Comparison of ENCODE assay signal across 8 cellular contexts in genomic region chr11:72081184-72081644, GRCh38. TPM values are rescaled to one million over a fixed set of nuclear protein-coding genes. Genes with fewer than 3 reads are reported as not detected.
DNase-seq lines count a peak whose midpoint lies in the region; ATAC-seq, FAIRE-seq and TF ChIP-seq lines count a peak whose summit lies in the region.

No MANE protein-coding gene starts in this region.

- peak overlapping the region; percentile 96 for H2AFZ ChIP-seq in keratinocyte (ENCODE audit: control insufficient read depth, low read length)

- H3K27ac ChIP-seq in keratinocyte (ENCODE audit: control insufficient read depth, insufficient read depth, low read length) (peak overlapping the region; percentile 90), subcutaneous abdominal adipose tissue (ENCODE audit: low read depth, low read length) (peak overlapping the region; percentile 92)

- H3K27me3 Mint-ChIP-seq in T-helper 2 cell treated with Interferon-gamma antibody and Interleukin-4, amounts not matched to agents 5 μg/mL and 100 μg/mL, for 36 hours (ENCODE audit: low read depth), result no peaks in the 10 kb centered on the region
- no peaks in the 10 kb centered on the region for H3K27me3 Mint-ChIP-seq in activated naive CD8-positive, alpha-beta T cell treated with anti-CD3 and anti-CD28 coated beads, Interleukin-2, amount 10 ng/mL, durations not matched to agents 7 days and 5 days

- H3K4me3 Mint-ChIP-seq in T-helper 2 cell treated with Interferon-gamma antibody and Interleukin-4, amounts not matched to agents 5 μg/mL and 100 μg/mL, for 36 hours, result peak overlapping the region; percentile 92
- peak overlapping the region; percentile 87 for H3K4me3 Mint-ChIP-seq in activated naive CD8-positive, alpha-beta T cell treated with anti-CD3 and anti-CD28 coated beads, Interleukin-2, amount 10 ng/mL, durations not matched to agents 7 days and 5 days

- dilution Hi-C loops in keratinocyte (cut with MboI; ENCODE audit: extremely low pct_ligation_motif_present, low sequenced_read_pairs), result no loop called here

- no peak for TF ChIP-seq CTCF in keratinocyte (optimal IDR thresholded peaks at IDR 0.05 in 1 of 3, IDR thresholded peaks at IDR 0.05 in 1 of 3, conservative IDR thresholded peaks at IDR 0.05 in 1 of 3; ENCODE audit: extremely low read depth in 1 of 3, insufficient read depth in 2 of 3, low read length in 3 of 3)

- peaks cover 16% of the 10 kb centered on the region for H3K36me3 Mint-ChIP-seq in T-helper 2 cell treated with Interferon-gamma antibody and Interleukin-4, amounts not matched to agents 5 μg/mL and 100 μg/mL, for 36 hours (ENCODE audit: low read depth)
- H3K36me3 Mint-ChIP-seq in activated naive CD8-positive, alpha-beta T cell treated with anti-CD3 and anti-CD28 coated beads, Interleukin-2, amount 10 ng/mL, durations not matched to agents 7 days and 5 days, result peaks cover 14% of the 10 kb centered on the region

- H3K4me1 ChIP-seq in keratinocyte (ENCODE audit: control insufficient read depth, extremely low read depth, insufficient read depth, low read length), result peaks cover 51% of the 10 kb centered on the region
- H3K4me1 ChIP-seq in subcutaneous abdominal adipose tissue (ENCODE audit: control insufficient read depth in 5 of 5, insufficient read depth in 5 of 5, low read length in 5 of 5), result peaks cover 0 to 27% (median 19%) of the 10 kb centered on the region in 5 donors

- H3K27ac Mint-ChIP-seq in T-helper 2 cell treated with Interferon-gamma antibody and Interleukin-4, amounts not matched to agents 5 μg/mL and 100 μg/mL, for 36 hours, result peak overlapping the region; percentile 90
- H3K27ac Mint-ChIP-seq in activated naive CD8-positive, alpha-beta T cell treated with anti-CD3 and anti-CD28 coated beads, Interleukin-2, amount 10 ng/mL, durations not matched to agents 7 days and 5 days, result peak overlapping the region; percentile 85

- POLR2A ChIA-PET in activated naive CD8-positive, alpha-beta T cell treated with anti-CD3 and anti-CD28 coated beads, Interleukin-2, amount 10 ng/mL, durations not matched to agents 7 days and 5 days (lab: Charles Lee), result interaction anchor here (0.6 to 1.9 kb wide), 6 partner anchors 9 to 354 kb away, joined by 3 to 10 read pairs (median 3); partner anchors contain the start of gene ANAPC15

- H3K27me3 ChIP-seq in keratinocyte (ENCODE audit: control insufficient read depth, extremely low read depth, insufficient read depth, low read length) (no peaks in the 10 kb centered on the region), subcutaneous abdominal adipose tissue (ENCODE audit: control insufficient read depth in 5 of 5, insufficient read depth in 4 of 5, low read length in 5 of 5) (no peaks in the 10 kb centered on the region)

- H3K9me3 ChIP-seq in keratinocyte (ENCODE audit: control insufficient read depth, low read depth, low read length), result no peaks in the 10 kb centered on the region
- H3K9me3 ChIP-seq in subcutaneous abdominal adipose tissue (ENCODE audit: control insufficient read depth in 5 of 5, low read length in 5 of 5), result no peaks in the 10 kb centered on the region

- FAIRE-seq in keratinocyte (lab: Jason Lieb, UNC), result no peak

- peaks cover 37% of the 10 kb centered on the region for H3K79me2 ChIP-seq in keratinocyte (ENCODE audit: control insufficient read depth, insufficient read depth, low read length)

- no peaks in the 10 kb centered on the region for H4K20me1 ChIP-seq in keratinocyte (ENCODE audit: control insufficient read depth, extremely low read depth, insufficient read depth, low read length)

- peak overlapping the region; percentile 89 for H3K4me2 ChIP-seq in keratinocyte (ENCODE audit: control insufficient read depth, extremely low read depth, insufficient read depth, low read depth, low read length)

- H3K4me3 ChIP-seq in keratinocyte (ENCODE audit: control insufficient read depth in 2 of 3, extremely low read depth in 1 of 3, insufficient read depth in 2 of 3, low read depth in 1 of 3, low read length in 3 of 3) (peak overlapping the region; percentile 62 to 73 (median 70)), subcutaneous abdominal adipose tissue (ENCODE audit: low read depth in 1 of 5, low read length in 5 of 5) (peak overlapping the region; percentile 71 to 87 (median 76))

- H3K9ac ChIP-seq in keratinocyte (ENCODE audit: control insufficient read depth, extremely low read depth, insufficient read depth, low read length) (peak overlapping the region; percentile 76), subcutaneous abdominal adipose tissue (ENCODE audit: low read length in 5 of 5) (peak overlapping the region; percentile 50 to 89 (median 81))

- no peaks in the 10 kb centered on the region for H3K9me3 Mint-ChIP-seq in T-helper 2 cell treated with Interferon-gamma antibody and Interleukin-4, amounts not matched to agents 5 μg/mL and 100 μg/mL, for 36 hours
- H3K9me3 Mint-ChIP-seq in activated naive CD8-positive, alpha-beta T cell treated with anti-CD3 and anti-CD28 coated beads, Interleukin-2, amount 10 ng/mL, durations not matched to agents 7 days and 5 days, result no peaks in the 10 kb centered on the region

- ATAC-seq in activated naive CD8-positive, alpha-beta T cell treated with anti-CD3 and anti-CD28 coated beads, Interleukin-2, amount 10 ng/mL, durations not matched to agents 7 days and 5 days (ENCODE audit: low read depth), result no peak
- ATAC-seq in GM18520 (IDR thresholded peaks at IDR 0.05; ENCODE audit: unreplicated experiment), result no peak

- DNase-seq in T-helper 2 cell treated with Interferon-gamma antibody and Interleukin-4, amounts not matched to agents 5 μg/mL and 100 μg/mL, for 36 hours (ENCODE audit: low spot score), result no peak
- no peak for DNase-seq in T-helper 2 cell
- DNase-seq in activated naive CD8-positive, alpha-beta T cell treated with anti-CD3 and anti-CD28 coated beads, Interleukin-2, amount 10 ng/mL, durations not matched to agents 7 days and 5 days, result no peak
- DNase-seq in keratinocyte (ENCODE audit: low read depth, low spot score), result no peak
- DNase-seq in DMS153 treated with DMSO at 0.1 percent for 48 hours (lab: John Stamatoyannopoulos, UW; ENCODE audit: unreplicated experiment), result no peak
- no peak for DNase-seq in superior temporal gyrus (ENCODE audit: extremely low spot score)

- no peaks in the 10 kb centered on the region for H3K36me3 ChIP-seq in keratinocyte (ENCODE audit: control insufficient read depth in 2 of 2, extremely low read depth in 1 of 2, insufficient read depth in 2 of 2, low read length in 2 of 2)
- H3K36me3 ChIP-seq in subcutaneous abdominal adipose tissue (ENCODE audit: control insufficient read depth in 5 of 5, insufficient read depth in 5 of 5, low read length in 5 of 5), result peaks cover 0 to 8% (median 2%) of the 10 kb centered on the region in 5 donors

- H3K4me1 Mint-ChIP-seq in T-helper 2 cell treated with Interferon-gamma antibody and Interleukin-4, amounts not matched to agents 5 μg/mL and 100 μg/mL, for 36 hours (ENCODE audit: low read depth), result peaks cover 44% of the 10 kb centered on the region
- peaks cover 51% of the 10 kb centered on the region for H3K4me1 Mint-ChIP-seq in activated naive CD8-positive, alpha-beta T cell treated with anti-CD3 and anti-CD28 coated beads, Interleukin-2, amount 10 ng/mL, durations not matched to agents 7 days and 5 days

- no peaks in the 10 kb centered on the region for H3K9me1 ChIP-seq in keratinocyte (ENCODE audit: control insufficient read depth, extremely low read depth, insufficient read depth, low read length)

RNA-seq across cellular contexts. Expression of gene LRRC51, which starts 0.6 kb away (rescaled TPM):
- total RNA-seq in activated naive CD8-positive, alpha-beta T cell treated with anti-CD3 and anti-CD28 coated beads, Interleukin-2, amount 10 ng/mL, durations not matched to agents 7 days and 5 days, result 1 to 10 TPM; 4.3 to 5.1 TPM
- polyA plus RNA-seq in keratinocyte, result 4.2 to 6.7 TPM (median 5.2 TPM) in 3 replicates
- polyA plus RNA-seq in keratinocyte (2011; ENCODE audit: low read depth), result 3.5 TPM
- polyA plus RNA-seq in keratinocyte (2011; cell fraction: cytosol; rRNA removed), result 3.3 and 4.0 TPM in 2 replicates
- 2.7 and 4.0 TPM in 2 replicates for polyA plus RNA-seq in keratinocyte (2011; cell fraction: nucleus; rRNA removed)
- polyA plus RNA-seq in keratinocyte (2012; ENCODE audit: low replicate concordance), result 2.3 and 6.0 TPM in 2 replicates
- 0.66 to 10.5 TPM (median 3.7 TPM) in 3 replicates for polyA minus RNA-seq in keratinocyte
- polyA minus RNA-seq in keratinocyte (2011; cell fraction: cytosol; rRNA and poly(A)+ RNA removed), result 3.1 TPM
- 0.74 and 1.6 TPM in 2 replicates for polyA minus RNA-seq in keratinocyte (2011; cell fraction: nucleus; rRNA and poly(A)+ RNA removed)

RNA-seq across cellular contexts. Expression of gene NUMA1, which starts 0.9 kb away (rescaled TPM):
- 100 to 1,000 TPM; 262 to 263 TPM for total RNA-seq in activated naive CD8-positive, alpha-beta T cell treated with anti-CD3 and anti-CD28 coated beads, Interleukin-2, amount 10 ng/mL, durations not matched to agents 7 days and 5 days
- 38.8 to 45.7 TPM (median 40.4 TPM) in 3 replicates for polyA plus RNA-seq in keratinocyte
- 26.5 TPM for polyA plus RNA-seq in keratinocyte (2011; ENCODE audit: low read depth)
- 24.7 and 32.8 TPM in 2 replicates for polyA plus RNA-seq in keratinocyte (2011; cell fraction: cytosol; rRNA removed)
- polyA plus RNA-seq in keratinocyte (2011; cell fraction: nucleus; rRNA removed), result 108 and 133 TPM in 2 replicates
- polyA plus RNA-seq in keratinocyte (2012; ENCODE audit: low replicate concordance), result 44.4 and 52.9 TPM in 2 replicates
- polyA minus RNA-seq in keratinocyte, result 89.8 to 255 TPM (median 101 TPM) in 3 replicates
- 46.2 TPM for polyA minus RNA-seq in keratinocyte (2011; cell fraction: cytosol; rRNA and poly(A)+ RNA removed)
- polyA minus RNA-seq in keratinocyte (2011; cell fraction: nucleus; rRNA and poly(A)+ RNA removed), result 82.2 and 105 TPM in 2 replicates

RNA-seq across cellular contexts. Expression of gene LAMTOR1, which starts 21.9 kb away (rescaled TPM):
- total RNA-seq in activated naive CD8-positive, alpha-beta T cell treated with anti-CD3 and anti-CD28 coated beads, Interleukin-2, amount 10 ng/mL, durations not matched to agents 7 days and 5 days, result 10 to 100 TPM; 65.6 to 70.5 TPM
- polyA plus RNA-seq in keratinocyte, result 88.5 to 151 TPM (median 131 TPM) in 3 replicates
- polyA plus RNA-seq in keratinocyte (2011; ENCODE audit: low read depth), result 8.6 TPM
- polyA plus RNA-seq in keratinocyte (2011; cell fraction: cytosol; rRNA removed), result 134 and 162 TPM in 2 replicates
- 63.4 and 68.9 TPM in 2 replicates for polyA plus RNA-seq in keratinocyte (2011; cell fraction: nucleus; rRNA removed)
- 82.4 and 135 TPM in 2 replicates for polyA plus RNA-seq in keratinocyte (2012; ENCODE audit: low replicate concordance)
- 210 to 319 TPM (median 261 TPM) in 3 replicates for polyA minus RNA-seq in keratinocyte
- 159 TPM for polyA minus RNA-seq in keratinocyte (2011; cell fraction: cytosol; rRNA and poly(A)+ RNA removed)
- 28.0 and 29.3 TPM in 2 replicates for polyA minus RNA-seq in keratinocyte (2011; cell fraction: nucleus; rRNA and poly(A)+ RNA removed)

RNA-seq across cellular contexts. Expression of gene TOMT, which starts 24.5 kb away (rescaled TPM):
- total RNA-seq in activated naive CD8-positive, alpha-beta T cell treated with anti-CD3 and anti-CD28 coated beads, Interleukin-2, amount 10 ng/mL, durations not matched to agents 7 days and 5 days, result not detected
- not detected in 3 replicates for polyA plus RNA-seq in keratinocyte
- not detected for polyA plus RNA-seq in keratinocyte (2011; ENCODE audit: low read depth)
- polyA plus RNA-seq in keratinocyte (2011; cell fraction: cytosol; rRNA removed), result not detected in 2 replicates
- polyA plus RNA-seq in keratinocyte (2011; cell fraction: nucleus; rRNA removed), result not detected in 2 replicates
- not detected in 2 replicates for polyA plus RNA-seq in keratinocyte (2012; ENCODE audit: low replicate concordance)
- polyA minus RNA-seq in keratinocyte, result not detected in 3 replicates
- polyA minus RNA-seq in keratinocyte (2011; cell fraction: cytosol; rRNA and poly(A)+ RNA removed), result not detected
- not detected in 2 replicates for polyA minus RNA-seq in keratinocyte (2011; cell fraction: nucleus; rRNA and poly(A)+ RNA removed)

RNA-seq across cellular contexts. Expression of gene ANAPC15, which starts 31.3 kb away (rescaled TPM):
- 10 to 100 TPM; 49.0 to 52.5 TPM for total RNA-seq in activated naive CD8-positive, alpha-beta T cell treated with anti-CD3 and anti-CD28 coated beads, Interleukin-2, amount 10 ng/mL, durations not matched to agents 7 days and 5 days
- 42.1 to 90.8 TPM (median 70.9 TPM) in 3 replicates for polyA plus RNA-seq in keratinocyte
- 32.4 TPM for polyA plus RNA-seq in keratinocyte (2011; ENCODE audit: low read depth)
- polyA plus RNA-seq in keratinocyte (2011; cell fraction: cytosol; rRNA removed), result 67.7 and 99.0 TPM in 2 replicates
- polyA plus RNA-seq in keratinocyte (2011; cell fraction: nucleus; rRNA removed), result 24.9 and 32.3 TPM in 2 replicates
- 30.4 and 94.9 TPM in 2 replicates for polyA plus RNA-seq in keratinocyte (2012; ENCODE audit: low replicate concordance)
- polyA minus RNA-seq in keratinocyte, result 33.1 to 60.4 TPM (median 34.0 TPM) in 3 replicates
- 16.9 TPM for polyA minus RNA-seq in keratinocyte (2011; cell fraction: cytosol; rRNA and poly(A)+ RNA removed)
- polyA minus RNA-seq in keratinocyte (2011; cell fraction: nucleus; rRNA and poly(A)+ RNA removed), result 3.2 and 6.1 TPM in 2 replicates
